1 cellular context compared by ENCODE assay signal in the genomic region with DNA sequence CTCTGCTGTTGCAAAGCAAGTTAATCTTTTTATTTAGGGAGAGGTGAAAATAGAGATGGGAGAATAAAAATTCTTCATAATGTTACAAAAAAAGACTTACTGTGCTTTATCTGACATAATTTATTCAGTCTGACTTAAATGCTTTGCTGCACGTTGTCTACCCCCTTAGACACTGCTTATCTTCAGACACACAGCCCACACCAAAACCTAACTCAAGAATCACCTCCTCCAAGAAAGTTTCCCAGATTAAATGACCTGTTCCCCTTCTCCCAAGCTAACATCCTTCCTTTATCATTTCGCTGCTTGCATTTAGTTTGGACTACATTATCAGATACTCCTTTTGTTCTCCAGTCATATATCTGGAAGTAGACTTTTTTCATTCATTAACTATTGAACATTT.
TF ChIP-seq lines count a peak whose summit lies in the region.

No MANE protein-coding gene starts in this region.

TF ChIP-seq in WTC11, 78 proteins besides CTCF, POLR2A, EP300 and RAD21:
- TF ChIP-seq E2F1 (CRISPR knock-in tag; IDR thresholded peaks at IDR 0.05) (no peak), RORB (CRISPR knock-in tag; IDR thresholded peaks at IDR 0.05) (no peak), PRRX2 (CRISPR knock-in tag; IDR thresholded peaks at IDR 0.05) (no peak), AR (CRISPR knock-in tag; IDR thresholded peaks at IDR 0.05) (no peak), ARID4B (CRISPR knock-in tag; IDR thresholded peaks at IDR 0.05; ENCODE audit: borderline replicate concordance) (no peak), ATF6 (CRISPR knock-in tag; IDR thresholded peaks at IDR 0.05) (no peak), SOX15 (CRISPR knock-in tag; IDR thresholded peaks at IDR 0.05) (no peak), PRDM15 (CRISPR knock-in tag; IDR thresholded peaks at IDR 0.05) (no peak)
TF ChIP-seq in WTC11: peak in this region for 0.
